ENCODE assay signal across 8 cellular contexts in genomic region chr7:100888529-100888987, GRCh38. TPM values are rescaled to one million over a fixed set of nuclear protein-coding genes. Genes with fewer than 3 reads are reported as not detected.
A peak's percentile ranks its signal among the peaks of the same experiment; 100 is the strongest.
DNase-seq lines count a peak whose midpoint lies in the region; ATAC-seq and TF ChIP-seq lines count a peak whose summit lies in the region.

No MANE protein-coding gene starts in this region.

- H3K9me3 ChIP-seq in BLaER1 = no peaks in the 10 kb centered on the region

- no peak for TF ChIP-seq CTCF in chondrocyte (IDR thresholded peaks at IDR 0.05)

- no peaks in the 10 kb centered on the region for H3K27me3 Mint-ChIP-seq in chondrocyte (ENCODE audit: low read depth)
- H3K27me3 Mint-ChIP-seq in naive B cell = peaks cover 10 to 33% (median 33%) of the 10 kb centered on the region in 3 donors

- H3K9me3 Mint-ChIP-seq in chondrocyte (ENCODE audit: low read depth) (no peaks in the 10 kb centered on the region), naive B cell (peaks cover 0 to 2% (median 0%) of the 10 kb centered on the region in 7 donors)

- peaks cover 33% of the 10 kb centered on the region for H3K27me3 ChIP-seq in BLaER1

- H3K4me1 Mint-ChIP-seq in chondrocyte (ENCODE audit: low read depth) = peaks cover 29% of the 10 kb centered on the region
- H3K4me1 Mint-ChIP-seq in naive B cell = peaks cover 60 to 68% (median 63%) of the 10 kb centered on the region in 3 donors

- H3K36me3 ChIP-seq in BLaER1 = peaks cover 51% of the 10 kb centered on the region

- H3K9ac ChIP-seq in BLaER1 = peak overlapping the region; percentile 94

- H3K27ac Mint-ChIP-seq in chondrocyte (ENCODE audit: unreplicated experiment) = peak overlapping the region; percentile 69
- peak overlapping the region in 5 of 6 donors; percentile 83 to 98 (median 91) for H3K27ac Mint-ChIP-seq in naive B cell

- peaks cover 78% of the 10 kb centered on the region for H3K4me1 ChIP-seq in BLaER1

- peak overlapping the region; percentile 74 for H3K4me3 Mint-ChIP-seq in chondrocyte (ENCODE audit: unreplicated experiment)
- H3K4me3 Mint-ChIP-seq in naive B cell = peak overlapping the region; percentile 81 to 95 (median 90)

- H3K4me3 ChIP-seq in BLaER1 = peak overlapping the region; percentile 93
- peak overlapping the region; percentile 70 for H3K4me3 ChIP-seq in Jurkat, Clone E6-1 (ENCODE audit: low read length)

- H3K27ac ChIP-seq in BLaER1 = peak overlapping the region; percentile 97

- DNase-seq in Jurkat, Clone E6-1 (ENCODE audit: low read depth, low spot score) = no peak
- DNase-seq in chondrocyte (ENCODE audit: low spot score) (no peak), naive B cell (no peak), A172 (ENCODE audit: low spot score) (no peak), NCI-H2227 treated with DMSO at 0.1 percent for 48 hours (lab: John Stamatoyannopoulos, UW) (no peak), UCSD-AML1 (lab: John Stamatoyannopoulos, UW; ENCODE audit: unreplicated experiment) (no peak)

- peaks cover 55% of the 10 kb centered on the region for H4K20me1 ChIP-seq in BLaER1

- peak overlapping the region; percentile 99 for H3K4me2 ChIP-seq in BLaER1

- ATAC-seq in naive B cell (ENCODE audit: low read depth in 2 of 2) = no peak
- ATAC-seq in GM18909 (IDR thresholded peaks at IDR 0.05; ENCODE audit: poor library complexity, unreplicated experiment) = no peak

- H3K36me3 Mint-ChIP-seq in chondrocyte (ENCODE audit: low read depth) (peaks cover 41% of the 10 kb centered on the region), naive B cell (peaks cover 13 to 44% of the 10 kb centered on the region in 2 donors)

RNA-seq across cellular contexts. Expression of gene UFSP1, which starts 1.0 kb away (rescaled TPM):
- polyA plus RNA-seq in Jurkat, Clone E6-1 (2012; ENCODE audit: insufficient read depth, insufficient read length) = 2.1 TPM
- 4.1 to 5.0 TPM (median 4.3 TPM) in 3 replicates for total RNA-seq in chondrocyte
- 1 to 10 TPM in 3 of 6 donors, under 1 TPM in 2, not detected in 1; 0.34 to 2.5 (median 1.7) TPM for polyA plus RNA-seq in naive B cell (ENCODE audit: low read depth in 6 of 6)
- 1.8 and 3.3 TPM in 2 replicates for total RNA-seq in A172 (2014; rRNA removed; shearing (Covaris generic))

RNA-seq across cellular contexts. Expression of gene ACHE, which starts 7.1 kb away (rescaled TPM):
- polyA plus RNA-seq in Jurkat, Clone E6-1 (2012; ENCODE audit: insufficient read depth, insufficient read length) = 0.54 TPM
- total RNA-seq in chondrocyte = 1.4 to 2.9 TPM (median 2.6 TPM) in 3 replicates
- polyA plus RNA-seq in naive B cell (ENCODE audit: low read depth in 6 of 6) = under 1 TPM in 2 of 6 donors, not detected in 4; 0.55 to 0.92 TPM
- 1.5 and 2.8 TPM in 2 replicates for total RNA-seq in A172 (2014; rRNA removed; shearing (Covaris generic))

RNA-seq across cellular contexts. Expression of gene SRRT, which starts 13.7 kb away (rescaled TPM):
- 289 TPM for polyA plus RNA-seq in Jurkat, Clone E6-1 (2012; ENCODE audit: insufficient read depth, insufficient read length)
- 104 to 138 TPM (median 105 TPM) in 3 replicates for total RNA-seq in chondrocyte
- 10 to 100 TPM; 17.5 to 79.0 (median 46.0) TPM for polyA plus RNA-seq in naive B cell (ENCODE audit: low read depth in 6 of 6)
- total RNA-seq in A172 (2014; rRNA removed; shearing (Covaris generic)) = 78.3 and 86.7 TPM in 2 replicates

RNA-seq across cellular contexts. Expression of gene TRIP6, which starts 21.4 kb away (rescaled TPM):
- polyA plus RNA-seq in Jurkat, Clone E6-1 (2012; ENCODE audit: insufficient read depth, insufficient read length) = 32.3 TPM
- total RNA-seq in chondrocyte = 91.6 to 104 TPM (median 98.4 TPM) in 3 replicates
- polyA plus RNA-seq in naive B cell (ENCODE audit: low read depth in 6 of 6) = 1 to 10 TPM; 2.1 to 5.7 (median 3.4) TPM
- total RNA-seq in A172 (2014; rRNA removed; shearing (Covaris generic)) = 157 and 180 TPM in 2 replicates

RNA-seq across cellular contexts. Expression of gene SLC12A9, which starts 36.0 kb away (rescaled TPM):
- polyA plus RNA-seq in Jurkat, Clone E6-1 (2012; ENCODE audit: insufficient read depth, insufficient read length) = 15.3 TPM
- total RNA-seq in chondrocyte = 23.5 to 26.6 TPM (median 26.0 TPM) in 3 replicates
- 10 to 100 TPM in 4 of 6 donors, 1 to 10 TPM in 2; 7.8 to 13.1 (median 11.5) TPM for polyA plus RNA-seq in naive B cell (ENCODE audit: low read depth in 6 of 6)
- 9.6 and 12.4 TPM in 2 replicates for total RNA-seq in A172 (2014; rRNA removed; shearing (Covaris generic))
